ENCODE assay signal across 8 cellular contexts in genomic region chr19:1266818-1267440, GRCh38. TPM values are rescaled to one million over a fixed set of nuclear protein-coding genes. Genes with fewer than 3 reads are reported as not detected.
DNase-seq lines count a peak whose midpoint lies in the region; ATAC-seq and TF ChIP-seq lines count a peak whose summit lies in the region.

No MANE protein-coding gene starts in this region.

- H3K18ac ChIP-seq in mesenchymal stem cell (ENCODE audit: low read depth in 1 of 2, low read length in 2 of 2) = peak overlapping the region in 1 of 2 experiments; percentile 97

- CTCF ChIA-PET in activated CD4-positive, alpha-beta T cell treated with anti-CD3 and anti-CD28 coated beads, Interleukin-2, amount 10 ng/mL, durations not matched to agents 7 days and 5 days (lab: Charles Lee) = interaction anchor here (0.7 to 11.3 kb wide), 21 partner anchors 9 to 618 kb away, joined by 3 to 299 read pairs (median 3); partner anchors contain the start of genes ATP5F1D, FAM174C, GPX4 and WDR18

- in situ Hi-C loops in Caki2 (cut with HindIII; ENCODE audit: low pct_unique_long_range_greater_than_20kb, low sequenced_read_pairs) = no loop called here

- H3K9me2 ChIP-seq in MM.1S (replicated peaks; ENCODE audit: insufficient read depth, low read length) = no peaks in the 10 kb centered on the region

- H3K9ac ChIP-seq in MM.1S (ENCODE audit: low read length) = peak overlapping the region; percentile 53; the same call in 1 of the 2 replicates
- peak overlapping the region; percentile 86 for H3K9ac ChIP-seq in mesenchymal stem cell (ENCODE audit: low read length)

- ATAC-seq in GM21529 (IDR thresholded peaks at IDR 0.05; ENCODE audit: unreplicated experiment) (peak; percentile 13), GM21367 (IDR thresholded peaks at IDR 0.05; ENCODE audit: unreplicated experiment) (no peak)
- no peak for ATAC-seq in stimulated activated naive CD8-positive, alpha-beta T cell treated with anti-CD3 and anti-CD28 coated beads, Interleukin-15, Interleukin-2, amounts not matched to agents 100 U/mL and 50 U/mL, for 24 hours

- H3K79me2 ChIP-seq in MM.1S (ENCODE audit: low read length) = peaks cover 26% of the 10 kb centered on the region

- peak overlapping the region; percentile 4 for H4K8ac ChIP-seq in mesenchymal stem cell (ENCODE audit: low read length)

- peak overlapping the region in 1 of 2 experiments; percentile 66 for H3K14ac ChIP-seq in mesenchymal stem cell (ENCODE audit: low read length in 2 of 2)

- H3K9me3 ChIP-seq in MM.1S (replicated peaks; ENCODE audit: insufficient read depth, low read length) = no peaks in the 10 kb centered on the region
- no peaks in the 10 kb centered on the region for H3K9me3 ChIP-seq in ectodermal cell (ENCODE audit: control insufficient read depth, low read length)
- no peaks in the 10 kb centered on the region for H3K9me3 ChIP-seq in mesenchymal stem cell (ENCODE audit: control insufficient read depth, low read length)

- peak overlapping the region in 1 of 2 experiments; percentile 85 for H3K23ac ChIP-seq in mesenchymal stem cell (ENCODE audit: low read length in 2 of 2)

- no peaks in the 10 kb centered on the region for H4K20me1 ChIP-seq in MM.1S (ENCODE audit: insufficient read depth, low read length)

- peak overlapping the region in 1 of 2 experiments; percentile 76 for H3K4ac ChIP-seq in mesenchymal stem cell (ENCODE audit: low read depth in 1 of 2, low read length in 2 of 2)

- no peak overlapping the region for H2BK120ac ChIP-seq in mesenchymal stem cell (ENCODE audit: low read depth, low read length)

- H3K4me1 Mint-ChIP-seq in activated CD4-positive, alpha-beta T cell treated with anti-CD3 and anti-CD28 coated beads, Interleukin-2, amount 10 ng/mL, durations not matched to agents 7 days and 5 days = peaks cover 58% of the 10 kb centered on the region

- peaks cover 22% of the 10 kb centered on the region for H3K36me3 Mint-ChIP-seq in activated CD4-positive, alpha-beta T cell treated with anti-CD3 and anti-CD28 coated beads, Interleukin-2, amount 10 ng/mL, durations not matched to agents 7 days and 5 days (ENCODE audit: low read depth)

- H3K4me2 ChIP-seq in MM.1S (ENCODE audit: low read depth, low read length) = peak overlapping the region; percentile 94
- H3K4me2 ChIP-seq in mesenchymal stem cell (ENCODE audit: low read length, poor library complexity, severe bottlenecking) = peak overlapping the region; percentile 91

- peaks cover 2% of the 10 kb centered on the region for H3K27me3 Mint-ChIP-seq in activated CD4-positive, alpha-beta T cell treated with anti-CD3 and anti-CD28 coated beads, Interleukin-2, amount 10 ng/mL, durations not matched to agents 7 days and 5 days

- H2AK5ac ChIP-seq in mesenchymal stem cell (ENCODE audit: low read length, severe bottlenecking) = no peak overlapping the region

- H3K79me1 ChIP-seq in mesenchymal stem cell (replicated peaks; ENCODE audit: low read length, poor library complexity, severe bottlenecking) = peaks cover 8% of the 10 kb centered on the region

- 0 out of 2 replicates have a peak, but pooled peaks cover 4% of the 10 kb centered on the region for H3K27me3 ChIP-seq in MM.1S (replicated peaks; ENCODE audit: insufficient read depth, low read length)
- H3K27me3 ChIP-seq in ectodermal cell (ENCODE audit: control insufficient read depth, insufficient read depth, low read length, poor library complexity, severe bottlenecking) = peaks cover 16% of the 10 kb centered on the region
- H3K27me3 ChIP-seq in mesenchymal stem cell (ENCODE audit: control insufficient read depth in 1 of 2, insufficient read depth in 1 of 2, low read length in 2 of 2) = no peaks in the 10 kb centered on the region

- peak overlapping the region; percentile 19 for H3K27ac Mint-ChIP-seq in activated CD4-positive, alpha-beta T cell treated with anti-CD3 and anti-CD28 coated beads, Interleukin-2, amount 10 ng/mL, durations not matched to agents 7 days and 5 days

- no peak overlapping the region for H2BK5ac ChIP-seq in mesenchymal stem cell (ENCODE audit: low read depth, low read length, poor library complexity, severe bottlenecking)

- H3K4me3 ChIP-seq in MM.1S (ENCODE audit: low read length) (peak overlapping the region; percentile 73), ectodermal cell (ENCODE audit: insufficient read depth, low read depth, low read length) (peak overlapping the region; percentile 58), mesenchymal stem cell (ENCODE audit: insufficient read depth in 1 of 2, low read depth in 1 of 2, low read length in 2 of 2) (peak overlapping the region; percentile 62 to 86)

- WGBS in ectodermal cell, 2 experiments = 2% methylated on average over 73 of the region's 73 CpGs
- WGBS in mesenchymal stem cell = 3% methylated on average over 69 of the region's 73 CpGs

- peak overlapping the region; percentile 86 for H2AFZ ChIP-seq in MM.1S (ENCODE audit: low read length)
- no peak overlapping the region for H2AFZ ChIP-seq in mesenchymal stem cell (ENCODE audit: low read depth, low read length)

- peak; percentile 97 for TF ChIP-seq CTCF in MM.1S (IDR thresholded peaks at IDR 0.05; ENCODE audit: low read length)

- peak overlapping the region in 1 of 2 experiments; percentile 99 for H2BK12ac ChIP-seq in mesenchymal stem cell (ENCODE audit: low read length in 2 of 2)

- no peaks in the 10 kb centered on the region for H3K9me3 Mint-ChIP-seq in activated CD4-positive, alpha-beta T cell treated with anti-CD3 and anti-CD28 coated beads, Interleukin-2, amount 10 ng/mL, durations not matched to agents 7 days and 5 days

- no peak overlapping the region for H3K27ac ChIP-seq in MM.1S (ENCODE audit: low read length)
- H3K27ac ChIP-seq in ectodermal cell (ENCODE audit: insufficient read depth, low read depth, low read length, poor library complexity, severe bottlenecking) = peak overlapping the region; percentile 66
- no peak overlapping the region for H3K27ac ChIP-seq in mesenchymal stem cell (ENCODE audit: low read length, poor library complexity, severe bottlenecking)

- peak overlapping the region; percentile 86 for H4K91ac ChIP-seq in mesenchymal stem cell (ENCODE audit: low read length)

- POLR2A ChIA-PET in activated CD4-positive, alpha-beta T cell treated with anti-CD3 and anti-CD28 coated beads, Interleukin-2, amount 10 ng/mL, durations not matched to agents 7 days and 5 days (lab: Charles Lee) = interaction anchor here (1.6 to 2.1 kb wide), 2 partner anchors 14 to 23 kb away, joined by 6 to 21 read pairs; no protein-coding TSS in a partner anchor

- DNase-seq in Caki2 (ENCODE audit: low read depth) (peak; percentile 78), MM.1S (peak; percentile 77), mesenchymal stem cell (no peak)
- peak; percentile 66 for DNase-seq in activated CD4-positive, alpha-beta T cell treated with anti-CD3 and anti-CD28 coated beads, Interleukin-2, amount 10 ng/mL, durations not matched to agents 7 days and 5 days
- DNase-seq in stimulated activated naive CD8-positive, alpha-beta T cell treated with anti-CD3 and anti-CD28 coated beads, Interleukin-15, Interleukin-2, amounts not matched to agents 100 U/mL and 50 U/mL, for 24 hours = peak; percentile 84

- H3F3A ChIP-seq in MM.1S (ENCODE audit: insufficient read depth, low read length) = peaks cover 18% of the 10 kb centered on the region

- peaks cover 11% of the 10 kb centered on the region for H3K36me3 ChIP-seq in MM.1S (replicated peaks; ENCODE audit: insufficient read depth, low read length)
- peaks cover 8% of the 10 kb centered on the region for H3K36me3 ChIP-seq in ectodermal cell (ENCODE audit: control insufficient read depth, insufficient read depth, low read length)
- H3K36me3 ChIP-seq in mesenchymal stem cell (ENCODE audit: control insufficient read depth in 1 of 2, insufficient read depth in 2 of 2, low read depth in 1 of 2, low read length in 2 of 2) = peaks cover 13 to 24% of the 10 kb centered on the region in 2 experiments

- peak overlapping the region; percentile 67 for H2BK15ac ChIP-seq in mesenchymal stem cell (ENCODE audit: low read depth, poor library complexity, severe bottlenecking)

- H3K4me1 ChIP-seq in MM.1S (ENCODE audit: low read length) (peaks cover 40% of the 10 kb centered on the region), ectodermal cell (ENCODE audit: control insufficient read depth, insufficient read depth, low read length) (peaks cover 62% of the 10 kb centered on the region), mesenchymal stem cell (ENCODE audit: control insufficient read depth, insufficient read depth, low read depth, low read length) (peaks cover 72% of the 10 kb centered on the region)

- H3K4me3 Mint-ChIP-seq in activated CD4-positive, alpha-beta T cell treated with anti-CD3 and anti-CD28 coated beads, Interleukin-2, amount 10 ng/mL, durations not matched to agents 7 days and 5 days = peak overlapping the region; percentile 58

RNA-seq across cellular contexts. Expression of gene CIRBP, which starts 2.2 kb away (rescaled TPM):
- total RNA-seq in Caki2 (2014; rRNA removed; shearing (Covaris generic); ENCODE audit: low replicate concordance) = 51.1 and 84.1 TPM in 2 replicates
- total RNA-seq in activated CD4-positive, alpha-beta T cell treated with anti-CD3 and anti-CD28 coated beads, Interleukin-2, amount 10 ng/mL, durations not matched to agents 7 days and 5 days = 100 to 1,000 TPM; 169 to 224 TPM
- polyA plus RNA-seq in ectodermal cell (2013, experiment 1 of 4) = 532 TPM
- 509 TPM for polyA plus RNA-seq in ectodermal cell (2013, experiment 2 of 4)
- polyA plus RNA-seq in ectodermal cell (2013, experiment 3 of 4) = 334 TPM
- 373 TPM for polyA plus RNA-seq in ectodermal cell (2013, experiment 4 of 4)
- polyA plus RNA-seq in mesenchymal stem cell (2013, experiment 1 of 2) = 118 TPM
- 120 TPM for polyA plus RNA-seq in mesenchymal stem cell (2013, experiment 2 of 2)

RNA-seq across cellular contexts. Expression of gene FAM174C, which starts 8.4 kb away (rescaled TPM):
- total RNA-seq in Caki2 (2014; rRNA removed; shearing (Covaris generic); ENCODE audit: low replicate concordance) = 24.8 and 29.5 TPM in 2 replicates
- total RNA-seq in activated CD4-positive, alpha-beta T cell treated with anti-CD3 and anti-CD28 coated beads, Interleukin-2, amount 10 ng/mL, durations not matched to agents 7 days and 5 days = 10 to 100 TPM; 47.8 to 51.5 TPM
- 21.4 TPM for polyA plus RNA-seq in ectodermal cell (2013, experiment 1 of 4)
- 22.6 TPM for polyA plus RNA-seq in ectodermal cell (2013, experiment 2 of 4)
- polyA plus RNA-seq in ectodermal cell (2013, experiment 3 of 4) = 23.2 TPM
- polyA plus RNA-seq in ectodermal cell (2013, experiment 4 of 4) = 22.3 TPM
- polyA plus RNA-seq in mesenchymal stem cell (2013, experiment 1 of 2) = 60.2 TPM
- polyA plus RNA-seq in mesenchymal stem cell (2013, experiment 2 of 2) = 59.6 TPM

RNA-seq across cellular contexts. Expression of gene MIDN, which starts 18.5 kb away (rescaled TPM):
- 5.8 and 7.6 TPM in 2 replicates for total RNA-seq in Caki2 (2014; rRNA removed; shearing (Covaris generic); ENCODE audit: low replicate concordance)
- total RNA-seq in activated CD4-positive, alpha-beta T cell treated with anti-CD3 and anti-CD28 coated beads, Interleukin-2, amount 10 ng/mL, durations not matched to agents 7 days and 5 days = 10 to 100 TPM; 58.0 to 65.7 TPM
- polyA plus RNA-seq in ectodermal cell (2013, experiment 1 of 4) = 155 TPM
- polyA plus RNA-seq in ectodermal cell (2013, experiment 2 of 4) = 178 TPM
- 116 TPM for polyA plus RNA-seq in ectodermal cell (2013, experiment 3 of 4)
- 120 TPM for polyA plus RNA-seq in ectodermal cell (2013, experiment 4 of 4)
- 58.6 TPM for polyA plus RNA-seq in mesenchymal stem cell (2013, experiment 1 of 2)
- polyA plus RNA-seq in mesenchymal stem cell (2013, experiment 2 of 2) = 58.0 TPM

RNA-seq across cellular contexts. Expression of gene EFNA2, which starts 18.7 kb away (rescaled TPM):
- total RNA-seq in Caki2 (2014; rRNA removed; shearing (Covaris generic); ENCODE audit: low replicate concordance) = not detected in 2 replicates
- total RNA-seq in activated CD4-positive, alpha-beta T cell treated with anti-CD3 and anti-CD28 coated beads, Interleukin-2, amount 10 ng/mL, durations not matched to agents 7 days and 5 days = not detected
- 34.3 TPM for polyA plus RNA-seq in ectodermal cell (2013, experiment 1 of 4)
- 34.7 TPM for polyA plus RNA-seq in ectodermal cell (2013, experiment 2 of 4)
- 35.1 TPM for polyA plus RNA-seq in ectodermal cell (2013, experiment 3 of 4)
- 33.8 TPM for polyA plus RNA-seq in ectodermal cell (2013, experiment 4 of 4)
- 0.06 TPM for polyA plus RNA-seq in mesenchymal stem cell (2013, experiment 1 of 2)
- 0.15 TPM for polyA plus RNA-seq in mesenchymal stem cell (2013, experiment 2 of 2)

RNA-seq across cellular contexts. Expression of gene ATP5F1D, which starts 25.4 kb away (rescaled TPM):
- total RNA-seq in Caki2 (2014; rRNA removed; shearing (Covaris generic); ENCODE audit: low replicate concordance) = 17.9 and 24.9 TPM in 2 replicates
- total RNA-seq in activated CD4-positive, alpha-beta T cell treated with anti-CD3 and anti-CD28 coated beads, Interleukin-2, amount 10 ng/mL, durations not matched to agents 7 days and 5 days = 100 to 1,000 TPM; 151 to 166 TPM
- 126 TPM for polyA plus RNA-seq in ectodermal cell (2013, experiment 1 of 4)
- 105 TPM for polyA plus RNA-seq in ectodermal cell (2013, experiment 2 of 4)
- 117 TPM for polyA plus RNA-seq in ectodermal cell (2013, experiment 3 of 4)
- polyA plus RNA-seq in ectodermal cell (2013, experiment 4 of 4) = 124 TPM
- 121 TPM for polyA plus RNA-seq in mesenchymal stem cell (2013, experiment 1 of 2)
- polyA plus RNA-seq in mesenchymal stem cell (2013, experiment 2 of 2) = 127 TPM
